In the genomic region with DNA sequence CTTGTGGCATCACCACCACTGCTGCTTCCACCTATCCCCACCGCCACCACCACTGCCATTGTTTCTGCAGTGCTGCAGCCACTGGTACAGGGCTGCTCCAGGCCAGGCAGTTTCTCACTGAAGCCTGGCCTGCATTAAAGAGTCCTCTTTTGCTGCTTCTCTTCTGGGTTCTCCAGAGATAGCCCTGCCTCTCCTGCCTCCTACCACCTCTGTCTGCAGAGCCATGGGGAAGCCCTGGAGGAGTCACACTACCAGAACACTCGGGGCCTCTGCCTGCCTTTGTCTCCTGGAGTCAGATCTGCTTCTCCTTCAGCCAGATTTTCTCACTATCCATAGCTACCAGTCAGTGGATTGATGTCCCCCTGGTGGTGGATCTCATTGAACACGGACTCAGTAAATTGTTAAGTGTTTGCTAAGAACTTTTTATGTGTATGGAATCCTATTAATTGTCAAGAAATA, we compare ENCODE assay signal across 8 cellular contexts. TPM values are rescaled to one million over a fixed set of nuclear protein-coding genes. Genes with fewer than 3 reads are reported as not detected.
A peak's percentile ranks its signal among the peaks of the same experiment; 100 is the strongest.
DNase-seq lines count a peak whose midpoint lies in the region; ATAC-seq, FAIRE-seq and TF ChIP-seq lines count a peak whose summit lies in the region.

No MANE protein-coding gene starts in this region.

- no peaks in the 10 kb centered on the region for H3K27me3 ChIP-seq in RWPE2 (ENCODE audit: insufficient read depth, poor library complexity, severe bottlenecking)
- no peaks in the 10 kb centered on the region for H3K27me3 ChIP-seq in prostate gland (replicated peaks; ENCODE audit: insufficient read depth)

- ATAC-seq in RWPE2 (ENCODE audit: low read depth) (peak; percentile 55; the same call in 1 of the 3 replicates), GM18909 (IDR thresholded peaks at IDR 0.05; ENCODE audit: poor library complexity, unreplicated experiment) (no peak)
- no peak for ATAC-seq in activated naive CD4-positive, alpha-beta T cell treated with anti-CD3 and anti-CD28 coated beads, Interleukin-2, amount 50 U/mL, for 72 hours

- no peak for TF ChIP-seq POLR2A in prostate gland (IDR thresholded peaks at IDR 0.05)

- H3K27ac ChIP-seq in RWPE2 (ENCODE audit: poor library complexity, severe bottlenecking) (no peak overlapping the region), prostate gland (no peak overlapping the region)

- peaks cover 2% of the 10 kb centered on the region for H3K27me3 Mint-ChIP-seq in activated CD4-positive, alpha-beta T cell treated with anti-CD3 and anti-CD28 coated beads, Interleukin-2, amount 10 ng/mL, durations not matched to agents 24 days and 14 days

- no peaks in the 10 kb centered on the region for H3K4me1 Mint-ChIP-seq in activated CD4-positive, alpha-beta T cell treated with anti-CD3 and anti-CD28 coated beads, Interleukin-2, amount 10 ng/mL, durations not matched to agents 24 days and 14 days

- no peaks in the 10 kb centered on the region for H3K36me3 ChIP-seq in RWPE2 (ENCODE audit: low read depth)
- no peaks in the 10 kb centered on the region for H3K36me3 ChIP-seq in prostate gland

- H3K9me3 ChIP-seq in RWPE2 (ENCODE audit: severe bottlenecking) (no peaks in the 10 kb centered on the region), prostate gland (no peaks in the 10 kb centered on the region)

- no peak overlapping the region for H3K27ac Mint-ChIP-seq in activated CD4-positive, alpha-beta T cell treated with anti-CD3 and anti-CD28 coated beads, Interleukin-2, amount 10 ng/mL, durations not matched to agents 24 days and 14 days
- H3K27ac Mint-ChIP-seq in activated naive CD4-positive, alpha-beta T cell treated with anti-CD3 and anti-CD28 coated beads, Interleukin-2, amount 50 U/mL, for 72 hours: no peak overlapping the region

- H3K4me3 ChIP-seq in RWPE2 (ENCODE audit: severe bottlenecking) (no peak overlapping the region), fibroblast of the aortic adventitia (ENCODE audit: low read depth, low read length) (no peak overlapping the region), prostate gland (no peak overlapping the region)

- H3K4me1 ChIP-seq in RWPE2 (ENCODE audit: insufficient read depth, poor library complexity, severe bottlenecking) (no peaks in the 10 kb centered on the region), prostate gland (replicated peaks) (no peaks in the 10 kb centered on the region)

- H3K9me3 Mint-ChIP-seq in activated CD4-positive, alpha-beta T cell treated with anti-CD3 and anti-CD28 coated beads, Interleukin-2, amount 10 ng/mL, durations not matched to agents 24 days and 14 days: no peaks in the 10 kb centered on the region
- H3K9me3 Mint-ChIP-seq in activated naive CD4-positive, alpha-beta T cell treated with anti-CD3 and anti-CD28 coated beads, Interleukin-2, amount 50 U/mL, for 72 hours: peaks cover 14 to 15% of the 10 kb centered on the region in 2 donors

- WGBS in prostate gland: 47% methylated on average over 3 of the region's 3 CpGs

- TF ChIP-seq CTCF in RWPE2 (IDR thresholded peaks at IDR 0.05; ENCODE audit: poor library complexity, severe bottlenecking) (peak; percentile 50), fibroblast of the aortic adventitia (IDR thresholded peaks at IDR 0.05; ENCODE audit: insufficient read depth, low read length) (peak; percentile 65), prostate gland (IDR thresholded peaks at IDR 0.05) (peak; percentile 28 to 72 (median 58))

- peak; percentile 36 for DNase-seq in H4 (ENCODE audit: low spot score)
- DNase-seq in RWPE2 (ENCODE audit: low spot score): no peak
- DNase-seq in fibroblast of the aortic adventitia (ENCODE audit: low read depth): peak; percentile 84
- DNase-seq in prostate gland (ENCODE audit: low spot score): peak; percentile 52
- no peak for DNase-seq in activated CD4-positive, alpha-beta T cell treated with anti-CD3 and anti-CD28 coated beads, Interleukin-2, amount 10 ng/mL, durations not matched to agents 24 days and 14 days
- no peak for DNase-seq in activated naive CD4-positive, alpha-beta T cell treated with anti-CD3 and anti-CD28 coated beads, Interleukin-2, amount 50 U/mL, for 72 hours (ENCODE audit: low spot score in 2 of 2)

- FAIRE-seq in A204.1 (lab: Jason Lieb, UNC): peak; percentile 43

- intact Hi-C loops in prostate gland (cut with DNase I): loop anchor here (5.0 kb wide), 1 partner anchor 195 kb away; no protein-coding TSS in a partner anchor
- intact Hi-C loops in activated CD4-positive, alpha-beta T cell treated with anti-CD3 and anti-CD28 coated beads, Interleukin-2, amount 10 ng/mL, durations not matched to agents 24 days and 14 days (cut with micrococcal nuclease): no loop called here

- no peak overlapping the region for H3K4me3 Mint-ChIP-seq in activated CD4-positive, alpha-beta T cell treated with anti-CD3 and anti-CD28 coated beads, Interleukin-2, amount 10 ng/mL, durations not matched to agents 24 days and 14 days

- H3K36me3 Mint-ChIP-seq in activated CD4-positive, alpha-beta T cell treated with anti-CD3 and anti-CD28 coated beads, Interleukin-2, amount 10 ng/mL, durations not matched to agents 24 days and 14 days (ENCODE audit: low read depth): no peaks in the 10 kb centered on the region
- peaks cover 14 to 17% of the 10 kb centered on the region in 2 donors for H3K36me3 Mint-ChIP-seq in activated naive CD4-positive, alpha-beta T cell treated with anti-CD3 and anti-CD28 coated beads, Interleukin-2, amount 50 U/mL, for 72 hours

RNA-seq across cellular contexts. Expression of a gene that starts 37.7 kb away (rescaled TPM):
- total RNA-seq in H4 (2014; rRNA removed; shearing (Covaris generic)): 4.3 and 6.1 TPM in 2 replicates
- total RNA-seq in fibroblast of the aortic adventitia (ENCODE audit: low replicate concordance): 57.8 and 88.9 TPM in 2 replicates
- 10 to 100 TPM; 61.6 to 70.7 TPM for total RNA-seq in prostate gland
- total RNA-seq in activated CD4-positive, alpha-beta T cell treated with anti-CD3 and anti-CD28 coated beads, Interleukin-2, amount 10 ng/mL, durations not matched to agents 24 days and 14 days: not detected in 2 replicates
- not detected for total RNA-seq in activated naive CD4-positive, alpha-beta T cell treated with anti-CD3 and anti-CD28 coated beads, Interleukin-2, amount 50 U/mL, for 72 hours

Comparison
In these comparisons a context has a peak if more than half of its experiments do, and no peak if none do; other contexts are left out.
1. DNase-seq: peak in H4 (single experiment), fibroblast of the aortic adventitia (single experiment) and prostate gland (single experiment); none in RWPE2 (single experiment), activated CD4-positive, alpha-beta T cell treated with anti-CD3 and anti-CD28 coated beads, Interleukin-2, amount 10 ng/mL, durations not matched to agents 24 days and 14 days (single experiment) and activated naive CD4-positive, alpha-beta T cell treated with anti-CD3 and anti-CD28 coated beads, Interleukin-2, amount 50 U/mL, for 72 hours (0 of 2).
2. Peak in every context shown above with its lines, with median percentiles within 50 percentile points of each other: CTCF ChIP-seq.